Comparison of ENCODE assay signal across 8 cellular contexts in genomic region chr10:71218046-71218832, GRCh38. TPM values are rescaled to one million over a fixed set of nuclear protein-coding genes. Genes with fewer than 3 reads are reported as not detected.
DNase-seq lines count a peak whose midpoint lies in the region; ATAC-seq and TF ChIP-seq lines count a peak whose summit lies in the region.

No MANE protein-coding gene starts in this region.

- H3K36me3 ChIP-seq in Panc1 (ENCODE audit: control insufficient read depth, insufficient read depth, low read length): no peaks in the 10 kb centered on the region

- CTCF ChIA-PET in Panc1 (lab: Charles Lee): no interaction called here

- H3K9me3 ChIP-seq in Panc1 (ENCODE audit: control insufficient read depth, insufficient read depth, low read depth, low read length): no peaks in the 10 kb centered on the region

- POLR2A ChIA-PET in Panc1 (lab: Charles Lee): no interaction called here

- peaks cover 14% of the 10 kb centered on the region for H3K4me1 ChIP-seq in Panc1 (ENCODE audit: control insufficient read depth, insufficient read depth, low read length)

- intact Hi-C loops in Panc1 (cut with micrococcal nuclease; ENCODE audit: unreplicated experiment): no loop called here

- DNase-seq in DMS153 treated with DMSO at 0.1 percent for 48 hours (lab: John Stamatoyannopoulos, UW; ENCODE audit: unreplicated experiment) (peak; percentile 55), Panc1 (ENCODE audit: low read depth, low spot score) (no peak), fibroblast of the aortic adventitia (ENCODE audit: low read depth) (peak; percentile 43), pons (ENCODE audit: low spot score) (peak; percentile 37), NCI-H524 treated with DMSO at 0.1 percent for 48 hours (lab: John Stamatoyannopoulos, UW) (no peak)

- H3K4me3 ChIP-seq in Panc1 (ENCODE audit: low read depth in 2 of 2, low read length in 2 of 2): no peak overlapping the region
- peak overlapping the region; percentile 64 for H3K4me3 ChIP-seq in fibroblast of the aortic adventitia (ENCODE audit: low read depth, low read length)

- BruUV-seq in Panc1 (replicated peaks; lab: Mats Ljungman, UMichigan): no TSS peak

- H3K27me3 ChIP-seq in Panc1 (ENCODE audit: control insufficient read depth, insufficient read depth, low read length): peaks cover 13% of the 10 kb centered on the region

- ATAC-seq in Panc1 (0 out of 2 replicates have a peak, but pooled peaks have one; percentile 11), HG03025 (IDR thresholded peaks at IDR 0.05; ENCODE audit: low FRiP score, unreplicated experiment) (no peak), GM21526 (IDR thresholded peaks at IDR 0.05; ENCODE audit: low FRiP score, unreplicated experiment) (no peak), GM21367 (IDR thresholded peaks at IDR 0.05; ENCODE audit: unreplicated experiment) (no peak)

- in situ Hi-C loops in Panc1 (cut with HindIII; ENCODE audit: low pct_unique_long_range_greater_than_20kb, low sequenced_read_pairs): no loop called here

- TF ChIP-seq CTCF in Panc1 (IDR thresholded peaks at IDR 0.05) (no peak), fibroblast of the aortic adventitia (IDR thresholded peaks at IDR 0.05; ENCODE audit: insufficient read depth, low read length) (no peak)

- no peak overlapping the region for H3K27ac ChIP-seq in Panc1 (ENCODE audit: low read length)

RNA-seq across cellular contexts. Expression of gene UNC5B, which starts 5.9 kb away (rescaled TPM):
- total RNA-seq in Panc1 (2021; ENCODE audit: unreplicated experiment) (1.1 TPM), fibroblast of the aortic adventitia (ENCODE audit: low replicate concordance) (20.6 and 35.7 TPM in 2 replicates)
- 0.68 TPM for polyA plus RNA-seq in Panc1 (2012; ENCODE audit: insufficient read length)

Comparison
In these comparisons a context has a peak if more than half of its experiments do, and no peak if none do; other contexts are left out.
1. DNase-seq: peak in DMS153 treated with DMSO at 0.1 percent for 48 hours (single experiment), fibroblast of the aortic adventitia (single experiment) and pons (single experiment); none in Panc1 (single experiment) and NCI-H524 treated with DMSO at 0.1 percent for 48 hours (single experiment).
2. RNA of gene UNC5B, which starts 5.9 kb away (total RNA-seq): 20.6 to 35.7 TPM in fibroblast of the aortic adventitia; 1.1 TPM in Panc1 (single experiment); every median in the first group is over 10 times any median in the second.